In the genomic region with DNA sequence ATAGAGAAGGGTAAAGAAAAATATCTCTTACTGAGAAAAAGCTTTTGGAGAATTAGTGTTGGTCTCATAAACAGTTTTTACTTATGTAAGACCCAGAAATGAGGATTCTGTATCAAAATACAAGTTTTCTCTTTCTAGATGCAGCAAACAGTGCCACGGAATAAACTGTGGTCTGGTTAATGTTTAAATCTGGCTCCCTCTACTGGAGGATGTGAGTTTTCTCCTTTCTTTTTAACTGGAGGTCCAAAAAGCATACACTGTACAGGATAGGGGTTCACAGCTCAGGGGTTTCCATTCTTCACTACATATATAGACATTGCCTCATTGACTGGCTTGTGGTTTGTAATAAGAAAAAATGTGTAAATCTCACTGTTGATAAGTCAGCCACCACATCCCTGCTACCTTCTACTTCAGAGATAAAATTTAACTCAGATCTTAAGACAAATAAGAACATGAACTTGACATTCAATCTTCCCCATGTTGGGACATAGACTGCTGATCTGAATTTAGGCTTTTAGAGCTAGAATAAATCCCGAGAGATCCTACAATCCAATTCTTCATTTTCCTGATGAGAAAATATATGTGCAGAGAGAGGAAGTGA, we compare ENCODE assay signal across 8 cellular contexts.
A peak's percentile ranks its signal among the peaks of the same experiment; 100 is the strongest.
DNase-seq lines count a peak whose midpoint lies in the region; ATAC-seq and TF ChIP-seq lines count a peak whose summit lies in the region.

No MANE protein-coding gene starts in this region.

- TF ChIP-seq CTCF in KMS-11 (conservative IDR thresholded peaks at IDR 0.05; ENCODE audit: low read depth, low read length) (peak; percentile 78), Peyer's patch (IDR thresholded peaks at IDR 0.05) (peak in 5 of 6 experiments; percentile 46 to 61 (median 54))

- no peak overlapping the region for H2BK15ac ChIP-seq in mesendoderm (replicated peaks; ENCODE audit: low read depth)

- TF ChIP-seq POLR2A in Peyer's patch (IDR thresholded peaks at IDR 0.05) = no peak

- H3K36me3 Mint-ChIP-seq in effector memory CD8-positive, alpha-beta T cell (ENCODE audit: insufficient read depth) = no peaks in the 10 kb centered on the region

- H3K18ac ChIP-seq in mesendoderm (ENCODE audit: low read length) = no peak overlapping the region

- H3K4me3 ChIP-seq in KMS-11 (IDR thresholded peaks at IDR 0.05; ENCODE audit: insufficient read depth, low read depth, low read length) (no peak overlapping the region), Peyer's patch (no peak overlapping the region), mesendoderm (ENCODE audit: low read length) (no peak overlapping the region)

- no peak overlapping the region for H4K8ac ChIP-seq in mesendoderm (ENCODE audit: low read depth, low read length)

- H3K79me1 ChIP-seq in mesendoderm (ENCODE audit: low read length) = no peaks in the 10 kb centered on the region

- no peak overlapping the region for H2BK5ac ChIP-seq in mesendoderm (ENCODE audit: low read length)

- H4K5ac ChIP-seq in mesendoderm (ENCODE audit: low read length) = no peak overlapping the region

- peaks cover 7 to 32% of the 10 kb centered on the region in 2 donors for H3K27me3 Mint-ChIP-seq in effector memory CD8-positive, alpha-beta T cell

- ATAC-seq in GM21619 (IDR thresholded peaks at IDR 0.05; ENCODE audit: unreplicated experiment) = peak; percentile 88
- ATAC-seq in effector memory CD8-positive, alpha-beta T cell (replicated peaks) = peak; percentile 58

- H3K4me2 ChIP-seq in KMS-11 (no peak overlapping the region), mesendoderm (ENCODE audit: low read length) (no peak overlapping the region)

- no peaks in the 10 kb centered on the region for H3K4me1 ChIP-seq in KMS-11 (ENCODE audit: low read depth, poor library complexity, severe bottlenecking)
- no peaks in the 10 kb centered on the region for H3K4me1 ChIP-seq in Peyer's patch
- no peaks in the 10 kb centered on the region for H3K4me1 ChIP-seq in mesendoderm (ENCODE audit: control insufficient read depth, low read depth, low read length)

- H2BK120ac ChIP-seq in mesendoderm (ENCODE audit: low read depth, low read length) = no peak overlapping the region

- H3K23ac ChIP-seq in mesendoderm (ENCODE audit: low read length) = no peak overlapping the region

- H3K79me2 ChIP-seq in KMS-11 (ENCODE audit: insufficient read depth, low read depth) = no peaks in the 10 kb centered on the region
- no peaks in the 10 kb centered on the region for H3K79me2 ChIP-seq in mesendoderm (ENCODE audit: control insufficient read depth, insufficient read depth, low read length)

- DNase-seq in NOMO-1 treated with DMSO at 0.1 percent for 48 hours (lab: John Stamatoyannopoulos, UW; ENCODE audit: unreplicated experiment) (peak; percentile 24), NOMO-1 treated with dmso at 0.1 percent for 144 hours (lab: John Stamatoyannopoulos, UW; ENCODE audit: unreplicated experiment) (no peak), Peyer's patch (no peak), mesendoderm (peak; percentile 60)
- DNase-seq in effector memory CD8-positive, alpha-beta T cell = no peak
- DNase-seq in effector CD4-positive, alpha-beta T cell = no peak

- H4K20me1 ChIP-seq in KMS-11 (ENCODE audit: insufficient read depth) = no peaks in the 10 kb centered on the region

- H3K9ac ChIP-seq in KMS-11 (no peak overlapping the region), mesendoderm (ENCODE audit: low read length) (no peak overlapping the region)

- H3K4ac ChIP-seq in mesendoderm (ENCODE audit: low read depth, low read length) = no peak overlapping the region

- no peak overlapping the region for H3K27ac Mint-ChIP-seq in effector memory CD8-positive, alpha-beta T cell

- H3K36me3 ChIP-seq in KMS-11 (ENCODE audit: insufficient read depth) (no peaks in the 10 kb centered on the region), Peyer's patch (no peaks in the 10 kb centered on the region), mesendoderm (ENCODE audit: control insufficient read depth, insufficient read depth, low read length) (no peaks in the 10 kb centered on the region)

- H3K9me3 ChIP-seq in Peyer's patch = no peaks in the 10 kb centered on the region

- H3K27ac ChIP-seq in KMS-11 (no peak overlapping the region), Peyer's patch (no peak overlapping the region), mesendoderm (ENCODE audit: low read depth, low read length) (no peak overlapping the region)

- no CpG with 5 or more reads among the region's 2 CpGs for WGBS in mesendoderm (ENCODE audit: extremely low coverage, insufficient coverage, low lambda C conversion rate)

- H3K9me3 Mint-ChIP-seq in effector memory CD8-positive, alpha-beta T cell = no peaks in the 10 kb centered on the region

- no peak overlapping the region for H3K56ac ChIP-seq in mesendoderm (ENCODE audit: low read length)

- H3K27me3 ChIP-seq in KMS-11 (ENCODE audit: insufficient read depth, low read depth) (no peaks in the 10 kb centered on the region), Peyer's patch (no peaks in the 10 kb centered on the region), mesendoderm (ENCODE audit: insufficient read depth, low read length, poor library complexity) (no peaks in the 10 kb centered on the region)

- H3K4me3 Mint-ChIP-seq in effector memory CD8-positive, alpha-beta T cell = no peak overlapping the region

- H2AFZ ChIP-seq in KMS-11 (ENCODE audit: low read depth) = no peak overlapping the region

- no peak overlapping the region for H2AK5ac ChIP-seq in mesendoderm (ENCODE audit: low read length)

- no peaks in the 10 kb centered on the region for H3K4me1 Mint-ChIP-seq in effector memory CD8-positive, alpha-beta T cell (ENCODE audit: low read depth in 2 of 2)

Comparison
In these comparisons a context has a peak if more than half of its experiments do, and no peak if none do; other contexts are left out.
1. DNase-seq: peak in NOMO-1 treated with DMSO at 0.1 percent for 48 hours (single experiment) and mesendoderm (single experiment); none in NOMO-1 treated with dmso at 0.1 percent for 144 hours (single experiment), Peyer's patch (0 of 3), effector memory CD8-positive, alpha-beta T cell (0 of 3) and effector CD4-positive, alpha-beta T cell (single experiment).